ENCODE assay signal across 8 cellular contexts in the genomic region with DNA sequence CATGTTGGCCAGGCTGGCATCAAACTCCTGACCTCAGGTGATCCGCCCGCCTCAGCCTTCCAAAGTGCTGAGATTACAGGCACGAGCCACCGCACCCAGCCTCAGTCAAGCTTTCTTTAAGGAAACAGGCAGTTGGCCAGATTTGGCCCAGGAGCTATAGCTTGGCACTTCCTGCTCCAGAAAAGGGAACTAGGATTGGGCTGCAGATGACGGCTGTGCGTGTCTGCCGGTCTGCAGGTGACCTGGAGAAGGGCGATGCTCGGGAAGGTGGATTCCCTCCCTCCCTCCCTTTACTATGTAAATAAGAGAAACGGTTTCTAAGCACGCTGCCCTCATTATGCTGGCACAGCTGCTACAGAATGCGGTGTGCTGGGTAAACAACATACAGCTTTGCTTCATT.
DNase-seq lines count a peak whose midpoint lies in the region; TF ChIP-seq lines count a peak whose summit lies in the region.
"Had no signal": no experiment of that assay in that cellular context is flagged by ENCODE, and none has a peak within 500 bp of the region (broad histone marks: within the 10 kb centered on the region; RNA-seq: fewer than 3 reads in every experiment).

No MANE protein-coding gene starts in this region.

- H4K8ac ChIP-seq in H9 (replicated peaks; ENCODE audit: insufficient read length, low read depth, low read length), result no peak overlapping the region

- H2BK15ac ChIP-seq in H9 (ENCODE audit: low read depth, low read length), result no peak overlapping the region

- H3K4me1 ChIP-seq in sigmoid colon, result peaks cover 0 to 35% (median 17%) of the 10 kb centered on the region in 4 donors
- no peaks in the 10 kb centered on the region for H3K4me1 ChIP-seq in H9 (ENCODE audit: insufficient read depth, low read length)

- H2BK12ac ChIP-seq in H9 (ENCODE audit: insufficient read length, low read depth, low read length), result no peak overlapping the region

- no peaks in the 10 kb centered on the region for H3K9me3 ChIP-seq in sigmoid colon
- no peaks in the 10 kb centered on the region for H3K9me3 ChIP-seq in H9 (ENCODE audit: control insufficient read depth, low read depth, low read length)

- no peak overlapping the region for H3K23ac ChIP-seq in H9 (ENCODE audit: insufficient read length, low read depth, low read length)

- no peak for TF ChIP-seq EP300 in sigmoid colon (IDR thresholded peaks at IDR 0.05)

- H3K4me2 ChIP-seq in H9 (ENCODE audit: insufficient read depth, insufficient read length, low read length), result no peak overlapping the region

- H3K9ac ChIP-seq in H9 (ENCODE audit: extremely low read depth, insufficient read length, low read length), result no peak overlapping the region

- H2BK120ac ChIP-seq in H9 (ENCODE audit: low read depth, low read length, poor library complexity, severe bottlenecking), result no peak overlapping the region

- H2BK20ac ChIP-seq in H9 (ENCODE audit: low read depth, low read length, poor library complexity, severe bottlenecking), result no peak overlapping the region

- H3K9me3 Mint-ChIP-seq in activated T-helper 1 cell treated with anti-CD3 and anti-CD28 coated beads, Interleukin-12 subunit alpha, Interleukin-12 subunit beta, Interleukin-2, Interleukin-4 antibody, amounts not matched to agents 30 ng/mL and 10 ng/mL and 1 ng/mL, durations not matched to agents 14 hours and 24 hours and 36 hours, result no peaks in the 10 kb centered on the region
- H3K9me3 Mint-ChIP-seq in H9, result no peaks in the 10 kb centered on the region
- H3K9me3 Mint-ChIP-seq: stimulated activated memory B cell treated with anti-CD40 and anti-IgM and Interleukin-4, amounts not matched to agents 10 μg/mL and 1 μg/mL and 100 μg/mL, for 72 hours had no signal

- DNase-seq in HPDE6-E6E7 (ENCODE audit: extremely low spot score) (peak; percentile 46), NCI-H2107 (lab: John Stamatoyannopoulos, UW) (peak; percentile 81), sigmoid colon (peak; percentile 50), midbrain (lab: John Stamatoyannopoulos, UW) (no peak), HuH-7.5 (ENCODE audit: low spot score) (no peak), H9 (no peak)
- no peak for DNase-seq in activated T-helper 1 cell treated with anti-CD3 and anti-CD28 coated beads, Interleukin-12 subunit alpha, Interleukin-12 subunit beta, Interleukin-2, Interleukin-4 antibody, amounts not matched to agents 30 ng/mL and 10 ng/mL and 1 ng/mL, durations not matched to agents 14 hours and 24 hours and 36 hours (ENCODE audit: low spot score)

- no peaks in the 10 kb centered on the region for H3K79me2 ChIP-seq in H9 (ENCODE audit: insufficient read depth, low read length)

- peak overlapping the region; percentile 99 for H3K27ac Mint-ChIP-seq in activated T-helper 1 cell treated with anti-CD3 and anti-CD28 coated beads, Interleukin-12 subunit alpha, Interleukin-12 subunit beta, Interleukin-2, Interleukin-4 antibody, amounts not matched to agents 30 ng/mL and 10 ng/mL and 1 ng/mL, durations not matched to agents 14 hours and 24 hours and 36 hours
- no peak overlapping the region for H3K27ac Mint-ChIP-seq in H9

- no peaks in the 10 kb centered on the region for H3K27me3 Mint-ChIP-seq in activated T-helper 1 cell treated with anti-CD3 and anti-CD28 coated beads, Interleukin-12 subunit alpha, Interleukin-12 subunit beta, Interleukin-2, Interleukin-4 antibody, amounts not matched to agents 30 ng/mL and 10 ng/mL and 1 ng/mL, durations not matched to agents 14 hours and 24 hours and 36 hours (ENCODE audit: insufficient read depth)
- no peaks in the 10 kb centered on the region for H3K27me3 Mint-ChIP-seq in H9 (ENCODE audit: low read depth)
- H3K27me3 Mint-ChIP-seq: stimulated activated memory B cell treated with anti-CD40 and anti-IgM and Interleukin-4, amounts not matched to agents 10 μg/mL and 1 μg/mL and 100 μg/mL, for 72 hours had no signal

- no peak overlapping the region for H2AK5ac ChIP-seq in H9 (ENCODE audit: insufficient read length, low read length)

- no peak overlapping the region for H2AFZ ChIP-seq in H9 (ENCODE audit: low read length)

- no peak overlapping the region for H2BK5ac ChIP-seq in H9 (ENCODE audit: insufficient read length, low read length)

- H4K5ac ChIP-seq in H9 (ENCODE audit: insufficient read length, low read depth, low read length), result no peak overlapping the region

- H3K36me3 Mint-ChIP-seq in activated T-helper 1 cell treated with anti-CD3 and anti-CD28 coated beads, Interleukin-12 subunit alpha, Interleukin-12 subunit beta, Interleukin-2, Interleukin-4 antibody, amounts not matched to agents 30 ng/mL and 10 ng/mL and 1 ng/mL, durations not matched to agents 14 hours and 24 hours and 36 hours (ENCODE audit: low read depth), result peaks cover 48% of the 10 kb centered on the region
- peaks cover 5 to 8% (median 6%) of the 10 kb centered on the region in 3 experiments; a peak in 6 of 7 replicates for H3K36me3 Mint-ChIP-seq in H9 (ENCODE audit: insufficient read depth in 1 of 3, low read depth in 3 of 3)

- no peaks in the 10 kb centered on the region for H4K20me1 ChIP-seq in H9 (ENCODE audit: control insufficient read depth, insufficient read depth, insufficient read length)

- TF ChIP-seq CTCF in sigmoid colon (IDR thresholded peaks at IDR 0.05), result no peak
- no peak for TF ChIP-seq CTCF in H9 (conservative IDR thresholded peaks at IDR 0.05)

- H3K79me1 ChIP-seq in H9 (ENCODE audit: insufficient read depth, low read depth, low read length, poor library complexity, severe bottlenecking), result no peaks in the 10 kb centered on the region

- H3K4me3 Mint-ChIP-seq in activated T-helper 1 cell treated with anti-CD3 and anti-CD28 coated beads, Interleukin-12 subunit alpha, Interleukin-12 subunit beta, Interleukin-2, Interleukin-4 antibody, amounts not matched to agents 30 ng/mL and 10 ng/mL and 1 ng/mL, durations not matched to agents 14 hours and 24 hours and 36 hours, result peak overlapping the region; percentile 15
- H3K4me3 Mint-ChIP-seq in H9, result no peak overlapping the region
- H3K4me3 Mint-ChIP-seq: stimulated activated memory B cell treated with anti-CD40 and anti-IgM and Interleukin-4, amounts not matched to agents 10 μg/mL and 1 μg/mL and 100 μg/mL, for 72 hours had no signal

- peak overlapping the region in 2 of 4 donors; percentile 63 to 70 for H3K27ac ChIP-seq in sigmoid colon
- H3K27ac ChIP-seq in H9 (ENCODE audit: insufficient read length, low read depth, low read length), result no peak overlapping the region

- H3K4me3 ChIP-seq in sigmoid colon, result no peak overlapping the region

- peaks cover 81% of the 10 kb centered on the region for H3K4me1 Mint-ChIP-seq in activated T-helper 1 cell treated with anti-CD3 and anti-CD28 coated beads, Interleukin-12 subunit alpha, Interleukin-12 subunit beta, Interleukin-2, Interleukin-4 antibody, amounts not matched to agents 30 ng/mL and 10 ng/mL and 1 ng/mL, durations not matched to agents 14 hours and 24 hours and 36 hours (ENCODE audit: low read depth)
- peaks cover 7 to 11% of the 10 kb centered on the region in 2 experiments for H3K4me1 Mint-ChIP-seq in H9

- intact Hi-C loops in activated T-helper 1 cell treated with anti-CD3 and anti-CD28 coated beads, Interleukin-12 subunit alpha, Interleukin-12 subunit beta, Interleukin-2, Interleukin-4 antibody, amounts not matched to agents 30 ng/mL and 10 ng/mL and 1 ng/mL, durations not matched to agents 14 hours and 24 hours and 36 hours (cut with micrococcal nuclease), result loop anchor here (2.0 kb wide), 4 partner anchors 14 to 156 kb away; no protein-coding TSS in a partner anchor
- intact Hi-C loops in sigmoid colon (cut with DNase I), result no loop called here

- no peak overlapping the region for H3T11ph ChIP-seq in H9 (ENCODE audit: low read length)

- no peak overlapping the region for H3K14ac ChIP-seq in H9 (ENCODE audit: insufficient read depth, low read length)

- H3K27me3 ChIP-seq in sigmoid colon (no peaks in the 10 kb centered on the region), H9 (ENCODE audit: insufficient read depth, low read length) (no peaks in the 10 kb centered on the region)

- no peak overlapping the region for H4K91ac ChIP-seq in H9 (ENCODE audit: insufficient read length, low read depth, low read length)

- no peak overlapping the region for H3K18ac ChIP-seq in H9 (ENCODE audit: insufficient read length, low read depth, low read length)

- WGBS in sigmoid colon, 2 donors, result 9 to 37% methylated on average over 12 of the region's 12 CpGs
- no CpG with 5 or more reads among the region's 12 CpGs for WGBS in H9 (ENCODE audit: extremely low coverage, insufficient read length, low lambda C conversion rate)

- TF ChIP-seq POLR2A in sigmoid colon (IDR thresholded peaks at IDR 0.05), result no peak

- no peaks in the 10 kb centered on the region for H3K36me3 ChIP-seq in sigmoid colon

- no peak overlapping the region for H3K4ac ChIP-seq in H9 (ENCODE audit: low read depth, low read length)

- no peak overlapping the region for H3K56ac ChIP-seq in H9 (ENCODE audit: insufficient read length, low read depth, low read length)

- H3K23me2 ChIP-seq in H9 (ENCODE audit: insufficient read length, low read depth, low read length, poor library complexity, severe bottlenecking), result no peaks in the 10 kb centered on the region

Comparison
In these comparisons a context has a peak if more than half of its experiments do, and no peak if none do; other contexts are left out.
1. DNase-seq: peak in HPDE6-E6E7 (single experiment), NCI-H2107 (single experiment) and sigmoid colon (single experiment); none in activated T-helper 1 cell treated with anti-CD3 and anti-CD28 coated beads, Interleukin-12 subunit alpha, Interleukin-12 subunit beta, Interleukin-2, Interleukin-4 antibody, amounts not matched to agents 30 ng/mL and 10 ng/mL and 1 ng/mL, durations not matched to agents 14 hours and 24 hours and 36 hours (single experiment), midbrain (single experiment), HuH-7.5 (single experiment) and H9 (single experiment).